In the genomic region with DNA sequence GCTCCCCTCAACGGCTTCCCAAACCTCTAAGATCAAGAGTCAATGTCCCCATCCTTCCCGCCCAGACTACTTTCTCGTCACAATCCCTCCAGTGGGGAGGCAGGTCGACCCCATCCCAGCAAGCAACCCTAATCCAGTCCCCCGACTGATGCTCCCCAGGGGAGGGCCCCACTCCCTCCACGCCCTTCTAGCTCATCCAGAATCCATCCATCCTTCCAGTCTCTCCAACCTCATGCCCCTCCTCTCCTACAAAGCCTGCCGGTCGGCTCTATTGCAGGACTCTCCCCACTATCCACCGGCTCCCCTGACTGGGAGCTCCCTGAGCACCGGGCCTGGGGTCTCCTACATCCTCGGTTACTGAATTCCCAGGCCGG, we compare ENCODE assay signal across 8 cellular contexts. TPM values are rescaled to one million over a fixed set of nuclear protein-coding genes. Genes with fewer than 3 reads are reported as not detected.
A peak's percentile ranks its signal among the peaks of the same experiment; 100 is the strongest.
DNase-seq lines count a peak whose midpoint lies in the region; ATAC-seq and TF ChIP-seq lines count a peak whose summit lies in the region.

No MANE protein-coding gene starts in this region.

- DNase-seq in SK-N-MC (ENCODE audit: low read depth, low spot score) (no peak), fibroblast of lung (ENCODE audit: low read depth in 2 of 2) (peak in 1 of 2 donors; percentile 3), omental fat pad (ENCODE audit: low spot score) (no peak), OCI-M2 (lab: John Stamatoyannopoulos, UW; ENCODE audit: unreplicated experiment) (no peak), NCI-H1105 (lab: John Stamatoyannopoulos, UW) (no peak), T-helper 9 cell (no peak), hypothalamus (lab: John Stamatoyannopoulos, UW) (no peak)

- no peaks in the 10 kb centered on the region for H3K9me3 ChIP-seq in BLaER1 treated with 17β-estradiol and CSF1 and Interleukin-3, amounts not matched to agents 10 nM and 100 nM (replicated peaks in 1 of 11)
- H3K9me3 ChIP-seq in SK-N-MC (ENCODE audit: low read depth, low read length) (no peaks in the 10 kb centered on the region), fibroblast of lung (ENCODE audit: control insufficient read depth, insufficient read depth, low read depth, low read length) (no peaks in the 10 kb centered on the region)

- no peak overlapping the region for H2AFZ ChIP-seq in fibroblast of lung (ENCODE audit: low read length)

- TF ChIP-seq CTCF in fibroblast of lung (conservative IDR thresholded peaks at IDR 0.05 in 1 of 2, IDR thresholded peaks at IDR 0.05 in 1 of 2; ENCODE audit: low read depth in 1 of 2, low read length in 2 of 2) (no peak), omental fat pad (IDR thresholded peaks at IDR 0.05) (no peak)

- peak overlapping the region in 8 of 11 experiments; percentile 41 to 78 (median 68); a peak in 11 of 22 replicates for H3K27ac ChIP-seq in BLaER1 treated with 17β-estradiol and CSF1 and Interleukin-3, amounts not matched to agents 10 nM and 100 nM
- H3K27ac ChIP-seq in SK-N-MC = no peak overlapping the region
- H3K27ac ChIP-seq in fibroblast of lung (ENCODE audit: insufficient read depth, low read length) = no peak overlapping the region

- H3K4me3 ChIP-seq in BLaER1 treated with 17β-estradiol and CSF1 and Interleukin-3, amounts not matched to agents 10 nM and 100 nM = peak overlapping the region; percentile 56 to 94 (median 86)
- H3K4me3 ChIP-seq in SK-N-MC (peak overlapping the region; percentile 80), fibroblast of lung (replicated peaks in 1 of 4; ENCODE audit: control extremely low read depth in 1 of 4, insufficient read depth in 1 of 4, low read depth in 3 of 4, low read length in 4 of 4) (peak overlapping the region; percentile 44 to 69 (median 60))

- H3K36me3 ChIP-seq in BLaER1 treated with 17β-estradiol and CSF1 and Interleukin-3, amounts not matched to agents 10 nM and 100 nM = peaks cover 0 to 7% (median 0%) of the 10 kb centered on the region in 11 experiments; a peak in 4 of 22 replicates
- no peaks in the 10 kb centered on the region for H3K36me3 ChIP-seq in SK-N-MC (ENCODE audit: insufficient read depth, low read length)
- H3K36me3 ChIP-seq in fibroblast of lung (ENCODE audit: control insufficient read depth, insufficient read depth, low read length) = no peaks in the 10 kb centered on the region

- no peaks in the 10 kb centered on the region for H3K79me2 ChIP-seq in fibroblast of lung (ENCODE audit: control insufficient read depth, insufficient read depth, low read length)

- H3K9ac ChIP-seq in BLaER1 treated with 17β-estradiol and CSF1 and Interleukin-3, amounts not matched to agents 10 nM and 100 nM = peak overlapping the region; percentile 72 to 89 (median 82); a peak in 20 of 22 replicates
- no peak overlapping the region for H3K9ac ChIP-seq in SK-N-MC (ENCODE audit: insufficient read length)
- H3K9ac ChIP-seq in fibroblast of lung (ENCODE audit: insufficient read depth, low read length) = peak overlapping the region; percentile 53

- H3K27me3 ChIP-seq in BLaER1 treated with 17β-estradiol and CSF1 and Interleukin-3, amounts not matched to agents 10 nM and 100 nM = peaks cover 0 to 18% (median 0%) of the 10 kb centered on the region in 11 experiments; a peak in 7 of 22 replicates
- H3K27me3 ChIP-seq in fibroblast of lung (ENCODE audit: control insufficient read depth, insufficient read depth, low read length) = peaks cover 3% of the 10 kb centered on the region

- H3K4me1 ChIP-seq in BLaER1 treated with 17β-estradiol and CSF1 and Interleukin-3, amounts not matched to agents 10 nM and 100 nM = peaks cover 10 to 36% (median 29%) of the 10 kb centered on the region in 10 experiments; a peak in 19 of 20 replicates
- peaks cover 10% of the 10 kb centered on the region for H3K4me1 ChIP-seq in fibroblast of lung (ENCODE audit: control insufficient read depth, extremely low read depth, insufficient read depth, low read length)

- peak overlapping the region; percentile 78 to 97 (median 94) for H3K4me2 ChIP-seq in BLaER1 treated with 17β-estradiol and CSF1 and Interleukin-3, amounts not matched to agents 10 nM and 100 nM
- peak overlapping the region; percentile 42 for H3K4me2 ChIP-seq in fibroblast of lung (ENCODE audit: extremely low read depth, insufficient read depth, low read length)

- peak; percentile 29 for ATAC-seq in omental fat pad (ENCODE audit: low FRiP score)

- peaks cover 0 to 28% (median 15%) of the 10 kb centered on the region in 11 experiments; a peak in 12 of 22 replicates for H4K20me1 ChIP-seq in BLaER1 treated with 17β-estradiol and CSF1 and Interleukin-3, amounts not matched to agents 10 nM and 100 nM
- no peaks in the 10 kb centered on the region for H4K20me1 ChIP-seq in fibroblast of lung (ENCODE audit: control insufficient read depth, extremely low read depth, insufficient read depth, low read length)

RNA-seq across cellular contexts. Expression of gene ADAMTS7, which starts 1.3 kb away (rescaled TPM):
- total RNA-seq in fibroblast of lung (5.1 and 7.9 TPM in 2 replicates), omental fat pad (1 to 10 TPM; 4.4 to 7.8 (median 6.3) TPM)
- polyA plus RNA-seq in fibroblast of lung = 1.8 and 7.9 TPM in 2 replicates
- polyA plus RNA-seq in fibroblast of lung (2012) = 2.2 and 14.0 TPM in 2 replicates
- polyA minus RNA-seq in fibroblast of lung (ENCODE audit: low replicate concordance) = 4.9 and 14.5 TPM in 2 replicates

Comparison
In these comparisons a context has a peak if more than half of its experiments do, and no peak if none do; other contexts are left out.
1. H3K27ac ChIP-seq: peak in BLaER1 treated with 17β-estradiol and CSF1 and Interleukin-3, amounts not matched to agents 10 nM and 100 nM (8 of 11); none in SK-N-MC (single experiment) and fibroblast of lung (single experiment).
2. Peak in every context shown above with its lines, with median percentiles within 50 percentile points of each other: H3K4me3 ChIP-seq.